ENCODE assay signal across 22 cellular contexts in the genomic region with DNA sequence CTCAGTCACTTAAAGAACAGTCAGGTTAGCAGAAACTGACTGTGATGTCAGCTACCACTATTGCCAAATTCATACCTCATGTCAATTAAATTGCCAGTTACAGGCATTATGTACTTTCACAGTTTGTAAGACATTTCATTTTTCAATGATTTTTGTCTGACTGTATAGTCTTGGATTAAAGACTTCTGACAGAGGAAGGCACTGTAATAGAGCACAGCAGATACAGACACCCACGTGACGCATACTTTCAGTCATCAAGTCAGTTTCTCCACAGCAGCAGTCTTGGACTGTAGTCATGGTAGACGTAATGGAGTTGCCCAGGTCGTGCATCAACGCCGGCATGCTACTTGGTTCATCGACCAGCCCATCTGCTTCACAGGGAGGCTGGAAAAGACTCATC. TPM values are rescaled to one million over a fixed set of nuclear protein-coding genes. Genes with fewer than 3 reads are reported as not detected.
A peak's percentile ranks its signal among the peaks of the same experiment; 100 is the strongest.
DNase-seq lines count a peak whose midpoint lies in the region; ATAC-seq, FAIRE-seq and TF ChIP-seq lines count a peak whose summit lies in the region.
"Had no signal": no experiment of that assay in that cellular context is flagged by ENCODE, and none has a peak within 500 bp of the region (broad histone marks: within the 10 kb centered on the region; RNA-seq: fewer than 3 reads in every experiment).

No MANE protein-coding gene starts in this region.

- H3K4me3 ChIP-seq in heart left ventricle (no peak overlapping the region), coronary artery (no peak overlapping the region), kidney (ENCODE audit: low read length in 2 of 2) (no peak overlapping the region)
- H3K4me3 ChIP-seq: BLaER1 had no signal

- DNase-seq in heart left ventricle (no peak), Right ventricle myocardium inferior (ENCODE audit: missing footprints) (no peak), coronary artery (ENCODE audit: low spot score) (no peak), kidney (no peak), RWPE1 (ENCODE audit: low spot score) (no peak), NCI-H1048 (lab: John Stamatoyannopoulos, UW) (no peak), NCI-H510A treated with DMSO at 0.1 percent for 48 hours (lab: John Stamatoyannopoulos, UW) (no peak)
- DNase-seq: Calu3; CD4-positive, alpha-beta memory T cell; GF-D8; NCI-H1105 treated with DMSO at 0.1 percent for 48 hours; NCI-H1694; NCI-H2081 treated with DMSO at 0.1 percent for 48 hours; NCI-H446 treated with DMSO at 0.1 percent for 48 hours; SHP77 had no signal

- no peak for FAIRE-seq in kidney (lab: Jason Lieb, UNC)
- FAIRE-seq: A204.1, GM12892, GM18507, H1 had no signal

- POLR2A ChIA-PET in RWPE1 (lab: Yijun Ruan, JAX; ENCODE audit: low non-redundant PET) = no interaction called here

- H3K4me1 ChIP-seq in heart left ventricle (peaks cover 0 to 21% (median 4%) of the 10 kb centered on the region in 12 donors), kidney (ENCODE audit: control insufficient read depth in 1 of 2, insufficient read depth in 1 of 2, low read depth in 1 of 2, low read length in 2 of 2) (peaks cover 3 to 18% of the 10 kb centered on the region in 2 donors)
- H3K4me1 ChIP-seq: BLaER1 had no signal

- no peak overlapping the region for H3K9ac ChIP-seq in kidney (ENCODE audit: low read length in 2 of 2)
- H3K9ac ChIP-seq: BLaER1 had no signal

- TF ChIP-seq CTCF in heart left ventricle (IDR thresholded peaks at IDR 0.05) (no peak), coronary artery (IDR thresholded peaks at IDR 0.05) (no peak), kidney (IDR thresholded peaks at IDR 0.05; ENCODE audit: borderline replicate concordance, extremely low read depth, insufficient read depth) (no peak), RWPE1 (conservative IDR thresholded peaks at IDR 0.05; ENCODE audit: low read depth) (no peak)

- peak overlapping the region in 3 of 12 donors; percentile 9 to 44 (median 25) for H3K27ac ChIP-seq in heart left ventricle
- H3K27ac ChIP-seq in coronary artery = peak overlapping the region; percentile 9 to 44
- H3K27ac ChIP-seq in kidney (ENCODE audit: low read depth in 2 of 2, low read length in 2 of 2) = peak overlapping the region; percentile 26 to 44
- H3K27ac ChIP-seq in RWPE1 = no peak overlapping the region
- H3K27ac ChIP-seq: BLaER1 had no signal

- H3K9me3 ChIP-seq in heart left ventricle = no peaks in the 10 kb centered on the region
- H3K9me3 ChIP-seq in kidney (ENCODE audit: control insufficient read depth in 1 of 2, low read length in 2 of 2) = no peaks in the 10 kb centered on the region

- CTCF ChIA-PET in RWPE1 (lab: Yijun Ruan, JAX) = no interaction called here

- TF ChIP-seq POLR2A in heart left ventricle (IDR thresholded peaks at IDR 0.05) = no peak

- intact Hi-C loops in heart left ventricle (cut with DNase I) = no loop called here
- intact Hi-C loops in Right ventricle myocardium inferior (cut with DNase I) = no loop called here
- intact Hi-C loops in kidney (cut with DNase I) = no loop called here

- H3K36me3 ChIP-seq in heart left ventricle (no peaks in the 10 kb centered on the region), kidney (ENCODE audit: control insufficient read depth in 1 of 2, insufficient read depth in 2 of 2, low read length in 2 of 2) (no peaks in the 10 kb centered on the region)
- H3K36me3 ChIP-seq: BLaER1 had no signal

- 62 to 85% (median 80%) methylated on average over 7 of the region's 7 CpGs for WGBS in heart left ventricle, 4 donors

- ATAC-seq in heart left ventricle = peak; percentile 39 to 65 (median 52)
- ATAC-seq in Right ventricle myocardium inferior = no peak
- ATAC-seq in GM19455 (IDR thresholded peaks at IDR 0.05; ENCODE audit: unreplicated experiment) = no peak
- ATAC-seq: Panc1 had no signal

- H3K27me3 ChIP-seq in heart left ventricle = no peaks in the 10 kb centered on the region
- H3K27me3 ChIP-seq: BLaER1 had no signal

RNA-seq across cellular contexts. Expression of a gene that starts 29.5 kb away (rescaled TPM):
- total RNA-seq in heart left ventricle (10 to 100 TPM; 17.3 to 47.9 (median 29.3) TPM), Right ventricle myocardium inferior (28.0 TPM), kidney (42.0 TPM)
- polyA plus RNA-seq in heart left ventricle (10 to 100 TPM in 1 of 2 donors, 1 to 10 TPM in 1; 9.6 to 46.9 TPM), kidney (ENCODE audit: insufficient read depth, low read depth, low replicate concordance) (20.5 TPM)

Comparison
In these comparisons a context has a peak if more than half of its experiments do, and no peak if none do; other contexts are left out.
1. ATAC-seq: peak in heart left ventricle (4 of 4); none in Right ventricle myocardium inferior (single experiment) and GM19455 (single experiment).